Comparison of ENCODE assay signal across 26 cellular contexts in genomic region chr5:15420201-15420600, GRCh38.
DNase-seq lines count a peak whose midpoint lies in the region; ATAC-seq and TF ChIP-seq lines count a peak whose summit lies in the region.
"Had no signal": no experiment of that assay in that cellular context is flagged by ENCODE, and none has a peak within 500 bp of the region (broad histone marks: within the 10 kb centered on the region; RNA-seq: fewer than 3 reads in every experiment).

No MANE protein-coding gene starts in this region.

- TF ChIP-seq POLR2A in testis (IDR thresholded peaks at IDR 0.05): no peak

- no peaks in the 10 kb centered on the region for H3K36me3 ChIP-seq in testis (ENCODE audit: low read depth, missing control alignments)
- H3K36me3 ChIP-seq: BLaER1, MG63 had no signal

- intact Hi-C loops in Right ventricle myocardium inferior (cut with DNase I) (no loop called here), cardiac septum (cut with DNase I) (no loop called here), right cardiac atrium (cut with DNase I) (no loop called here), testis (cut with DNase I; ENCODE audit: low total_unique reads) (no loop called here)

- H3K9me3 ChIP-seq in right cardiac atrium (ENCODE audit: control insufficient read depth, low read length) (no peaks in the 10 kb centered on the region), testis (no peaks in the 10 kb centered on the region)
- H3K9me3 ChIP-seq: BLaER1, MG63 had no signal

- no peaks in the 10 kb centered on the region for H3K4me1 ChIP-seq in right cardiac atrium (ENCODE audit: control insufficient read depth, insufficient read depth, low read length)
- H3K4me1 ChIP-seq in testis: no peaks in the 10 kb centered on the region
- H3K4me1 ChIP-seq: BLaER1 had no signal

- H3K4me3 ChIP-seq in right cardiac atrium (ENCODE audit: low read length) (no peak overlapping the region), testis (no peak overlapping the region)
- H3K4me3 ChIP-seq: BLaER1, K562, MG63 had no signal

- H3K27ac ChIP-seq in right cardiac atrium (ENCODE audit: low read length) (no peak overlapping the region), testis (no peak overlapping the region)
- H3K27ac ChIP-seq: 22Rv1, BLaER1 had no signal

- ATAC-seq in Right ventricle myocardium inferior (peak; percentile 73), right cardiac atrium (peak; percentile 34 to 70), GM18520 (IDR thresholded peaks at IDR 0.05; ENCODE audit: unreplicated experiment) (no peak), GM18517 (IDR thresholded peaks at IDR 0.05; ENCODE audit: unreplicated experiment) (no peak), HG02852 (IDR thresholded peaks at IDR 0.05; ENCODE audit: unreplicated experiment) (no peak)
- ATAC-seq: K562, PC-3, SK-N-SH treated with all-trans-retinoic acid at 6 μM for 48 hours had no signal

- DNase-seq in Right ventricle myocardium inferior (ENCODE audit: missing footprints) (peak; percentile 76), cardiac septum (ENCODE audit: low spot score) (no peak), right cardiac atrium (peak; percentile 52 to 90 (median 67)), testis (peak; percentile 63), OCI-M1 (lab: John Stamatoyannopoulos, UW) (no peak)
- DNase-seq: ACHN; CD4-positive, alpha-beta T cell; COR-L47; DMS79; MG63; NCI-H1417; NCI-H1694 treated with DMSO at 0.1 percent for 48 hours; NCI-H2081 treated with DMSO at 0.1 percent for 48 hours; NCI-H2171 treated with DMSO at 0.1 percent for 48 hours; NCI-H446 treated with DMSO at 0.1 percent for 48 hours; NCI-H526 treated with DMSO at 0.1 percent for 48 hours; PC-3; RPMI8226; SIG-M5 had no signal

- 56% methylated on average over 5 of the region's 5 CpGs for WGBS in right cardiac atrium
- 64 to 66% methylated on average over 5 of the region's 5 CpGs for WGBS in testis, 2 donors

- H3K27me3 ChIP-seq in right cardiac atrium (ENCODE audit: control insufficient read depth, insufficient read depth) (no peaks in the 10 kb centered on the region), testis (no peaks in the 10 kb centered on the region)
- H3K27me3 ChIP-seq: BLaER1, MG63 had no signal

- no peak for TF ChIP-seq CTCF in testis (IDR thresholded peaks at IDR 0.05)

Comparison
In these comparisons a context has a peak if more than half of its experiments do, and no peak if none do; other contexts are left out.
1. DNase-seq: peak in Right ventricle myocardium inferior (single experiment), right cardiac atrium (3 of 3) and testis (single experiment); none in cardiac septum (single experiment) and OCI-M1 (single experiment).
2. ATAC-seq: peak in Right ventricle myocardium inferior (single experiment) and right cardiac atrium (2 of 2); none in GM18520 (single experiment), GM18517 (single experiment) and HG02852 (single experiment).